ENCODE assay signal across 14 cellular contexts in genomic region chr9:19488721-19489120, GRCh38.
"Had no signal": no experiment of that assay in that cellular context is flagged by ENCODE, and none has a peak within 500 bp of the region (broad histone marks: within the 10 kb centered on the region; RNA-seq: fewer than 3 reads in every experiment).

No MANE protein-coding gene starts in this region.

- H3K36me3 ChIP-seq: heart right ventricle, neural progenitor cell, right atrium auricular region had no signal

- H3K4me3 ChIP-seq: body of pancreas, heart right ventricle, neural progenitor cell, right atrium auricular region, SK-N-MC had no signal

- H3K9me3 ChIP-seq: body of pancreas, heart right ventricle, right atrium auricular region had no signal

- H3K4me1 ChIP-seq: neural progenitor cell had no signal

- ATAC-seq: activated CD8-positive, alpha-beta T cell treated with anti-CD3 and anti-CD28 coated beads, Interleukin-2, amount 10 ng/mL, durations not matched to agents 7 days and 5 days; body of pancreas; heart right ventricle; stimulated activated effector memory CD8-positive, alpha-beta T cell treated with anti-CD3 and anti-CD28 coated beads, Interleukin-12 subunit alpha, Interleukin-12 subunit beta, amount 100 ng/mL, for 72 hours; WTC11 had no signal

- H3K27ac ChIP-seq: body of pancreas, heart right ventricle, neural progenitor cell, right atrium auricular region, SK-N-MC had no signal

- DNase-seq: activated CD4-positive, alpha-beta T cell treated with anti-CD3 and anti-CD28 coated beads for 48 hours; activated CD8-positive, alpha-beta memory T cell treated with anti-CD3 and anti-CD28 coated beads, Interleukin-2, amount 50 U/mL, for 48 hours; activated CD8-positive, alpha-beta T cell treated with anti-CD3 and anti-CD28 coated beads, Interleukin-2, amount 10 ng/mL, durations not matched to agents 7 days and 5 days; activated naive CD4-positive, alpha-beta T cell treated with anti-CD3 and anti-CD28 coated beads for 36 hours; body of pancreas; dermis blood vessel endothelial cell; endodermal cell; heart right ventricle; kidney had no signal

- H3K27me3 ChIP-seq: body of pancreas, neural progenitor cell, right atrium auricular region had no signal
